ENCODE assay signal across 1 cellular context in the genomic region with DNA sequence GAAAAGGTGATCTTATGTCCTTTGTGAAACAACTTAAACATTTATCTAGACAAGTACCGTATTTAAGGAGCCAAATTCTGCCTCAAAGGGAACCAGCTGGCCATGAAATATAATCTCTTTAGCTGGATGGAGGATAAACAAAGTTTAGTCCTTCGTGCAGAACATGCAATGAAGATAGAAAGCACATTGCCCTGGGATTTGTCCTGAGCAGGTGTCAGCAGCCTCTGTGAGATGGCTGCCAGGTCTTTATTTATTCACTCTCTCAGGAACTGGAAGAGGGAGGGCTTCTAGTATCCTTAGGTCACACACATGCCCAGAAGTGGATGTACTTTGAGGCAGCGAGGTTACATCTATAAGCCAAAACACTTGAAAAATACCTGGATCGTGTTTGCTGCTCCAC.
TF ChIP-seq lines count a peak whose summit lies in the region.

No MANE protein-coding gene starts in this region.

TF ChIP-seq in IMR-90, 13 proteins besides CTCF, POLR2A, EP300 and RAD21 (continued from another document):
- TF ChIP-seq, protein P1, sequence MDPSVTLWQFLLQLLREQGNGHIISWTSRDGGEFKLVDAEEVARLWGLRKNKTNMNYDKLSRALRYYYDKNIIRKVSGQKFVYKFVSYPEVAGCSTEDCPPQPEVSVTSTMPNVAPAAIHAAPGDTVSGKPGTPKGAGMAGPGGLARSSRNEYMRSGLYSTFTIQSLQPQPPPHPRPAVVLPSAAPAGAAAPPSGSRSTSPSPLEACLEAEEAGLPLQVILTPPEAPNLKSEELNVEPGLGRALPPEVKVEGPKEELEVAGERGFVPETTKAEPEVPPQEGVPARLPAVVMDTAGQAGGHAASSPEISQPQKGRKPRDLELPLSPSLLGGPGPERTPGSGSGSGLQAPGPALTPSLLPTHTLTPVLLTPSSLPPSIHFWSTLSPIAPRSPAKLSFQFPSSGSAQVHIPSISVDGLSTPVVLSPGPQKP (IDR thresholded peaks at IDR 0.05; ENCODE audit: borderline replicate concordance, low read depth, low read length), result no peak
- TF ChIP-seq SMC3 (IDR thresholded peaks at IDR 0.05; ENCODE audit: low read depth, low read length) (no peak), RFX5 (IDR thresholded peaks at IDR 0.05; ENCODE audit: low read depth, low read length) (no peak), CEBPB (IDR thresholded peaks at IDR 0.05; ENCODE audit: low read depth, low read length) (no peak)
TF ChIP-seq in IMR-90: peak in this region for 0.
